Comparison of ENCODE assay signal across 8 cellular contexts in genomic region chr10:89327803-89328441, GRCh38. TPM values are rescaled to one million over a fixed set of nuclear protein-coding genes. Genes with fewer than 3 reads are reported as not detected.
DNase-seq lines count a peak whose midpoint lies in the region; ATAC-seq, FAIRE-seq and TF ChIP-seq lines count a peak whose summit lies in the region.

A gene with protein sequence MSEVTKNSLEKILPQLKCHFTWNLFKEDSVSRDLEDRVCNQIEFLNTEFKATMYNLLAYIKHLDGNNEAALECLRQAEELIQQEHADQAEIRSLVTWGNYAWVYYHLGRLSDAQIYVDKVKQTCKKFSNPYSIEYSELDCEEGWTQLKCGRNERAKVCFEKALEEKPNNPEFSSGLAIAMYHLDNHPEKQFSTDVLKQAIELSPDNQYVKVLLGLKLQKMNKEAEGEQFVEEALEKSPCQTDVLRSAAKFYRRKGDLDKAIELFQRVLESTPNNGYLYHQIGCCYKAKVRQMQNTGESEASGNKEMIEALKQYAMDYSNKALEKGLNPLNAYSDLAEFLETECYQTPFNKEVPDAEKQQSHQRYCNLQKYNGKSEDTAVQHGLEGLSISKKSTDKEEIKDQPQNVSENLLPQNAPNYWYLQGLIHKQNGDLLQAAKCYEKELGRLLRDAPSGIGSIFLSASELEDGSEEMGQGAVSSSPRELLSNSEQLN (plus strand): TSS chr10:89327997. CDS start chr10:89328074, 77 bp downstream.

- TF ChIP-seq CTCF in HEK293 (tag by site-specific recombination; IDR thresholded peaks at IDR 0.05) = no peak
- no peak for TF ChIP-seq CTCF in RWPE1 (conservative IDR thresholded peaks at IDR 0.05; ENCODE audit: low read depth)
- TF ChIP-seq CTCF in chondrocyte (IDR thresholded peaks at IDR 0.05) = peak; percentile 35
- TF ChIP-seq CTCF in kidney epithelial cell (IDR thresholded peaks at IDR 0.05; ENCODE audit: insufficient read depth, low read length, poor library complexity, severe bottlenecking) = no peak

- H3K4me3 Mint-ChIP-seq in chondrocyte (ENCODE audit: unreplicated experiment) = peak within 1 kb of the TSS; percentile 86

- H3K27ac ChIP-seq in HEK293 (ENCODE audit: extremely low read depth, low read depth, low read length) = peak within 1 kb of the TSS; percentile 69
- H3K27ac ChIP-seq in RWPE1 = peak within 1 kb of the TSS; percentile 79
- H3K27ac ChIP-seq in small intestine (ENCODE audit: low read depth in 1 of 2, low read length in 1 of 2) = peak within 1 kb of the TSS; percentile 73 to 97

- no peaks in the 10 kb centered on the region for H3K27me3 Mint-ChIP-seq in chondrocyte (ENCODE audit: low read depth)

- H3K36me3 Mint-ChIP-seq in chondrocyte (ENCODE audit: low read depth) = no peaks in the 10 kb centered on the region

- WGBS in small intestine, 3 donors = 1 to 2% (median 2%) methylated on average over 7 of the region's 7 CpGs

- DNase-seq in EH (ENCODE audit: low read depth) = peak; percentile 96
- peak; percentile 86 for DNase-seq in RWPE1 (ENCODE audit: low spot score)
- no peak for DNase-seq in chondrocyte (ENCODE audit: low spot score)
- DNase-seq in kidney epithelial cell (ENCODE audit: low read depth) = no peak
- peak; percentile 61 for DNase-seq in small intestine
- no peak for DNase-seq in NCI-H524 (lab: John Stamatoyannopoulos, UW)

- H3K27me3 ChIP-seq in kidney epithelial cell (ENCODE audit: control insufficient read depth, insufficient read depth, low read length) = no peaks in the 10 kb centered on the region
- no peaks in the 10 kb centered on the region for H3K27me3 ChIP-seq in small intestine (ENCODE audit: control insufficient read depth in 2 of 2, insufficient read depth in 2 of 2, low read length in 2 of 2)

- ATAC-seq in HG03280 (IDR thresholded peaks at IDR 0.05; ENCODE audit: unreplicated experiment) = no peak

- POLR2A ChIA-PET in HEK293 (lab: Yijun Ruan, JAX) = interaction anchor here (0.5 kb wide), 1 partner anchor 41 kb away, joined by 3 read pairs; no protein-coding TSS in a partner anchor
- POLR2A ChIA-PET in RWPE1 (lab: Yijun Ruan, JAX; ENCODE audit: low non-redundant PET) = no interaction called here

- no peaks in the 10 kb centered on the region for H3K9me3 ChIP-seq in HEK293 (ENCODE audit: control insufficient read depth, insufficient read depth, low read depth, low read length)
- no peaks in the 10 kb centered on the region for H3K9me3 ChIP-seq in small intestine (ENCODE audit: control insufficient read depth, low read depth)

- CTCF ChIA-PET in HEK293 (lab: Yijun Ruan, JAX) (interaction anchor here (0.7 to 1.0 kb wide), 2 partner anchors 24 to 41 kb away, joined by 4 read pairs; no protein-coding TSS in a partner anchor), RWPE1 (lab: Yijun Ruan, JAX) (interaction anchor here (0.8 kb wide), 1 partner anchor 41 kb away, joined by 3 read pairs; no protein-coding TSS in a partner anchor)

- H3K4me1 ChIP-seq in HEK293 (ENCODE audit: control insufficient read depth, insufficient read depth, low read length) = no peaks in the 10 kb centered on the region
- H3K4me1 ChIP-seq in small intestine (ENCODE audit: control insufficient read depth in 2 of 2, insufficient read depth in 1 of 2, low read depth in 1 of 2, low read length in 1 of 2) = peaks cover 2 to 8% of the 10 kb centered on the region in 2 donors

- H3K4me3 ChIP-seq in HEK293 (ENCODE audit: low read depth, low read length) = peak within 1 kb of the TSS; percentile 33
- peak within 1 kb of the TSS; percentile 45 for H3K4me3 ChIP-seq in kidney epithelial cell (ENCODE audit: low read depth, low read length)
- H3K4me3 ChIP-seq in small intestine (ENCODE audit: low read depth in 1 of 2, low read length in 2 of 2) = peak within 1 kb of the TSS; percentile 25 to 57

- no peak for FAIRE-seq in small intestine (lab: Jason Lieb, UNC)

- H3K36me3 ChIP-seq in HEK293 (ENCODE audit: control insufficient read depth in 2 of 2, insufficient read depth in 1 of 2, low read length in 2 of 2) (no peaks in the 10 kb centered on the region), kidney epithelial cell (ENCODE audit: control insufficient read depth, insufficient read depth, low read length) (no peaks in the 10 kb centered on the region), small intestine (ENCODE audit: control insufficient read depth in 2 of 2, insufficient read depth in 2 of 2, low read length in 2 of 2) (no peaks in the 10 kb centered on the region)

- peaks cover 41% of the 10 kb centered on the region for H3K4me1 Mint-ChIP-seq in chondrocyte (ENCODE audit: low read depth)

- H3K27ac Mint-ChIP-seq in chondrocyte (ENCODE audit: unreplicated experiment) = peak within 1 kb of the TSS; percentile 100

- H3K9me3 Mint-ChIP-seq in chondrocyte (ENCODE audit: low read depth) = peaks cover 3% of the 10 kb centered on the region

TF ChIP-seq in HEK293, 187 proteins besides CTCF, POLR2A, EP300 and RAD21 (continues in another document):
- peak; percentile 65 for TF ChIP-seq ZNF518A (tag by site-specific recombination; conservative IDR thresholded peaks at IDR 0.05; ENCODE audit: low read depth)
- TF ChIP-seq ZNF48 (tag by site-specific recombination; IDR thresholded peaks at IDR 0.05) = no peak
- no peak for TF ChIP-seq ZNF133 (tag by site-specific recombination; IDR thresholded peaks at IDR 0.05)
- no peak for TF ChIP-seq SP2 (tag by site-specific recombination; IDR thresholded peaks at IDR 0.05)
- no peak for TF ChIP-seq ZNF571 (tag by site-specific recombination; IDR thresholded peaks at IDR 0.05)
- no peak for TF ChIP-seq ZBTB10 (tag by site-specific recombination; IDR thresholded peaks at IDR 0.05)
- TF ChIP-seq ZNF184 (tag by site-specific recombination; IDR thresholded peaks at IDR 0.05) = no peak
- no peak for TF ChIP-seq ZNF747 (tag by site-specific recombination; IDR thresholded peaks at IDR 0.05)

RNA-seq across cellular contexts. Expression of the gene that starts here (rescaled TPM):
- 6.0 to 7.4 TPM (median 6.9 TPM) in 3 replicates for total RNA-seq in chondrocyte
- 14.8 and 20.8 TPM in 2 replicates for total RNA-seq in kidney epithelial cell
- 10 to 100 TPM; 16.2 to 17.2 (median 16.6) TPM for polyA plus RNA-seq in small intestine

Comparison
In these comparisons a context has a peak if more than half of its experiments do, and no peak if none do; other contexts are left out.
1. DNase-seq: peak in EH (single experiment), RWPE1 (single experiment) and small intestine (single experiment); none in chondrocyte (single experiment), kidney epithelial cell (single experiment) and NCI-H524 (0 of 2).
2. Peak in every context shown above with its lines, with median percentiles within 50 percentile points of each other: H3K27ac ChIP-seq and H3K4me3 ChIP-seq.